In the genomic region with DNA sequence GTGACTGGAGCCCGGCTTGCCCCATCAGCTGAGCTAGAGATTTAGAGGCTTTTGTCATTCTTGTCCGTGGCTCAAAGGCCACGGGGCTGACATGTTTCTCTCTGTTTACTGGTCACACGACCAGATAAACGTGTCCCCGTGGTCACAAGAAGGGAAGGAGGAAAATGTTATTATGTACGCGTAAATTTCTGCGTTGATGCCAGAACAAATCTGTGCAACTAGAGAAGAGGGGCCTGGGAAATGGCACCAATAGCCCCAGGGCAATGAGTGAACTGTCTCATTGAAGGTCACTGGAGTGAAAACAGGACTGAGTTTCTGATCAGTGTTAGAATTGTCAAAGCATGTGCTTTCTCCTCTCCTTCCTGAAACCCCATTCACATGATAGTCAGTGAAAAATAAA, we compare ENCODE assay signal across 32 cellular contexts. TPM values are rescaled to one million over a fixed set of nuclear protein-coding genes. Genes with fewer than 3 reads are reported as not detected.
"Had no signal": no experiment of that assay in that cellular context is flagged by ENCODE, and none has a peak within 500 bp of the region (broad histone marks: within the 10 kb centered on the region; RNA-seq: fewer than 3 reads in every experiment).

No MANE protein-coding gene starts in this region.

- H3K27ac ChIP-seq: brain microvascular endothelial cell, heart left ventricle, left lung, lower lobe of right lung, neutrophil, ovary, skin epidermis, suprapubic skin, tibial artery, upper lobe of right lung had no signal

- H3K4me1 Mint-ChIP-seq: activated CD8-positive, alpha-beta memory T cell treated with anti-CD3 and anti-CD28 coated beads, Interleukin-2, amount 10 ng/mL, durations not matched to agents 7 days and 5 days; nephron progenitor cell had no signal

- H3K36me3 ChIP-seq: brain microvascular endothelial cell, neutrophil, ovary had no signal

- DNase-seq: activated B cell treated with CpG ODN at 0.5 μM for 24 hours; activated CD4-positive, alpha-beta T cell treated with anti-CD3 and anti-CD28 coated beads, Interleukin-2, amount 50 U/mL, for 1 hour; activated CD8-positive, alpha-beta memory T cell treated with anti-CD3 and anti-CD28 coated beads, Interleukin-2, amount 10 ng/mL, durations not matched to agents 7 days and 5 days; activated CD8-positive, alpha-beta T cell treated with anti-CD3 and anti-CD28 coated beads for 36 hours; activated effector memory CD4-positive, alpha-beta T cell treated with anti-CD3 and anti-CD28 coated beads, Interleukin-2, amount 50 U/mL, for 16 hours; activated naive CD4-positive, alpha-beta T cell treated with anti-CD3 and anti-CD28 coated beads for 36 hours; activated T-cell treated with anti-CD3 and anti-CD28 coated beads for 4 hours; amniotic stem cell; brain microvascular endothelial cell; cortex of kidney; heart left ventricle; hypothalamus; immature natural killer cell; left lung; lower lobe of right lung; nephron progenitor cell; ovary; stimulated activated CD4-positive, alpha-beta T cell treated with anti-CD3 and anti-CD28 coated beads, Interleukin-4, amount 100 ng/mL, for 24 hours; stimulated activated naive CD4-positive, alpha-beta T cell; T-helper 1 cell; tibial artery; upper lobe of right lung had no signal

- H3K9me3 Mint-ChIP-seq: activated CD8-positive, alpha-beta T cell treated with anti-CD3 and anti-CD28 coated beads for 36 hours; activated naive CD4-positive, alpha-beta T cell treated with anti-CD3 and anti-CD28 coated beads for 36 hours; immature natural killer cell had no signal

- H3K27me3 Mint-ChIP-seq: activated B cell treated with CpG ODN at 0.5 μM for 24 hours; activated CD8-positive, alpha-beta memory T cell treated with anti-CD3 and anti-CD28 coated beads, Interleukin-2, amount 10 ng/mL, durations not matched to agents 7 days and 5 days; activated CD8-positive, alpha-beta T cell treated with anti-CD3 and anti-CD28 coated beads for 36 hours had no signal

- H3K27ac Mint-ChIP-seq: activated CD8-positive, alpha-beta memory T cell treated with anti-CD3 and anti-CD28 coated beads, Interleukin-2, amount 10 ng/mL, durations not matched to agents 7 days and 5 days; activated CD8-positive, alpha-beta T cell treated with anti-CD3 and anti-CD28 coated beads for 36 hours; activated naive CD4-positive, alpha-beta T cell treated with anti-CD3 and anti-CD28 coated beads for 36 hours; activated T-helper 1 cell treated with anti-CD3 and anti-CD28 coated beads, Interleukin-12 subunit alpha, Interleukin-12 subunit beta, Interleukin-2, Interleukin-4 antibody, amounts not matched to agents 30 ng/mL and 10 ng/mL and 1 ng/mL, durations not matched to agents 14 hours and 24 hours and 36 hours; immature natural killer cell; nephron progenitor cell; progenitor cell of endocrine pancreas had no signal

- H3K4me3 ChIP-seq: heart left ventricle, left lung, lower lobe of right lung, ovary, skin epidermis, suprapubic skin, tibial artery, upper lobe of right lung had no signal

- H3K4me1 ChIP-seq: heart left ventricle, left lung, lower lobe of right lung, suprapubic skin, tibial artery, upper lobe of right lung had no signal

- ATAC-seq: activated CD8-positive, alpha-beta memory T cell treated with anti-CD3 and anti-CD28 coated beads, Interleukin-2, amount 10 ng/mL, durations not matched to agents 7 days and 5 days; activated CD8-positive, alpha-beta T cell treated with anti-CD3 and anti-CD28 coated beads for 36 hours; heart left ventricle; left lung; lower lobe of right lung; sciatic nerve; upper lobe of right lung had no signal

- H3K9me3 ChIP-seq: heart left ventricle, left lung, lower lobe of right lung, neutrophil, ovary, suprapubic skin, tibial artery, upper lobe of right lung had no signal

- H3K27me3 ChIP-seq: brain microvascular endothelial cell, heart left ventricle, left lung, neutrophil, ovary, suprapubic skin, tibial artery, upper lobe of right lung had no signal

- H3K4me3 Mint-ChIP-seq: activated B cell treated with CpG ODN at 0.5 μM for 24 hours; activated CD8-positive, alpha-beta memory T cell treated with anti-CD3 and anti-CD28 coated beads, Interleukin-2, amount 10 ng/mL, durations not matched to agents 7 days and 5 days; activated CD8-positive, alpha-beta T cell treated with anti-CD3 and anti-CD28 coated beads for 36 hours; activated naive CD4-positive, alpha-beta T cell treated with anti-CD3 and anti-CD28 coated beads for 36 hours; activated T-helper 1 cell treated with anti-CD3 and anti-CD28 coated beads, Interleukin-12 subunit alpha, Interleukin-12 subunit beta, Interleukin-2, Interleukin-4 antibody, amounts not matched to agents 30 ng/mL and 10 ng/mL and 1 ng/mL, durations not matched to agents 14 hours and 24 hours and 36 hours; immature natural killer cell; nephron progenitor cell; T-helper 2 cell treated with Interferon-gamma antibody and Interleukin-4, amounts not matched to agents 5 μg/mL and 100 μg/mL, for 36 hours had no signal

RNA-seq across cellular contexts. Expression of a gene that starts 25.3 kb away (rescaled TPM):
- total RNA-seq: progenitor cell of endocrine pancreas had no signal

RNA-seq across cellular contexts. Expression of a gene that starts 52.9 kb away (rescaled TPM):
- total RNA-seq: chondrocyte, fibroblast of lung, fibroblast of villous mesenchyme had no signal
- polyA plus RNA-seq: fibroblast of lung had no signal
